Comparison of ENCODE assay signal across 8 cellular contexts in genomic region chr7:28957064-28957821, GRCh38. TPM values are rescaled to one million over a fixed set of nuclear protein-coding genes. Genes with fewer than 3 reads are reported as not detected.
DNase-seq lines count a peak whose midpoint lies in the region; ATAC-seq and TF ChIP-seq lines count a peak whose summit lies in the region.

No MANE protein-coding gene starts in this region.

- H3K27ac ChIP-seq in HUES6 (ENCODE audit: low read depth, low read length) = no peak overlapping the region
- peak overlapping the region; percentile 28 to 89 (median 86) for H3K27ac ChIP-seq in spleen

- peak overlapping the region; percentile 49 for H3K9ac ChIP-seq in HUES6 (ENCODE audit: low read length)

- no peak for ATAC-seq in GM19023 (IDR thresholded peaks at IDR 0.05; ENCODE audit: unreplicated experiment)

- in situ Hi-C loops in astrocyte of the spinal cord (cut with HindIII; ENCODE audit: low sequenced_read_pairs) = no loop called here

- H3K4me3 ChIP-seq in HUES6 (ENCODE audit: low read depth, low read length) (peak overlapping the region; percentile 70), astrocyte of the spinal cord (ENCODE audit: low read depth, low read length) (no peak overlapping the region), spleen (peak overlapping the region; percentile 23 to 77 (median 48))

- WGBS in spleen, 5 donors = 4 to 7% (median 6%) methylated on average over 29 to 63 of the region's 63 CpGs

- intact Hi-C loops in spleen (cut with DNase I; ENCODE audit: low total_unique reads) = loop anchor here (5.0 to 10.0 kb wide), 2 partner anchors 35 to 148 kb away; no protein-coding TSS in a partner anchor

- no peaks in the 10 kb centered on the region for H3K9me3 ChIP-seq in HUES6 (ENCODE audit: control insufficient read depth, insufficient read depth, low read depth, low read length)
- H3K9me3 ChIP-seq in spleen = no peaks in the 10 kb centered on the region

- DNase-seq in AG08396 (ENCODE audit: low spot score) (peak; percentile 31), astrocyte of the spinal cord (ENCODE audit: low read depth, low spot score) (peak; percentile 8), iPS-NIHi7 (ENCODE audit: extremely low spot score) (peak; percentile 33), spleen (peak; percentile 79), mesenteric fat pad (ENCODE audit: low spot score) (no peak), HK-2 (ENCODE audit: unreplicated experiment) (no peak)

- H3K36me3 ChIP-seq in HUES6 (ENCODE audit: control insufficient read depth, insufficient read depth, low read length) (no peaks in the 10 kb centered on the region), spleen (no peaks in the 10 kb centered on the region)

- no peak for TF ChIP-seq POLR2A in spleen (IDR thresholded peaks at IDR 0.05)

- H3K27me3 ChIP-seq in HUES6 (ENCODE audit: control insufficient read depth, insufficient read depth, low read length) (peaks cover 65% of the 10 kb centered on the region), spleen (replicated peaks in 1 of 7) (peaks cover 10 to 76% (median 39%) of the 10 kb centered on the region in 7 donors)

- peaks cover 34% of the 10 kb centered on the region for H3K4me1 ChIP-seq in HUES6 (ENCODE audit: control insufficient read depth, insufficient read depth, low read length)
- H3K4me1 ChIP-seq in spleen = peaks cover 16 to 69% (median 47%) of the 10 kb centered on the region in 6 donors

- TF ChIP-seq CTCF in astrocyte of the spinal cord (IDR thresholded peaks at IDR 0.05; ENCODE audit: low read depth, low read length) (no peak), spleen (IDR thresholded peaks at IDR 0.05 in 8 of 11, conservative IDR thresholded peaks at IDR 0.05 in 3 of 11) (no peak)

RNA-seq across cellular contexts. Expression of gene TRIL, which starts 0.9 kb away (rescaled TPM):
- total RNA-seq in spleen (10 to 100 TPM in 1 of 7 donors, 1 to 10 TPM in 6; 1.0 to 10.0 (median 6.7) TPM), mesenteric fat pad (3.7 TPM)
- polyA plus RNA-seq in spleen = under 1 TPM; 0.33 to 0.96 (median 0.42) TPM

Comparison
In these comparisons a context has a peak if more than half of its experiments do, and no peak if none do; other contexts are left out.
1. DNase-seq: peak in AG08396 (single experiment), astrocyte of the spinal cord (single experiment), iPS-NIHi7 (single experiment) and spleen (single experiment); none in mesenteric fat pad (single experiment) and HK-2 (single experiment).